1 cellular context compared by ENCODE assay signal in genomic region chr19:46648070-46648960, GRCh38.
TF ChIP-seq lines count a peak whose summit lies in the region.

No MANE protein-coding gene starts in this region.

TF ChIP-seq in WTC11, 78 proteins besides CTCF, POLR2A, EP300 and RAD21 (continued from another document):
- 0 out of 2 replicates have a peak, but pooled peaks have one; percentile 57 for TF ChIP-seq FOXP4 (CRISPR knock-in tag; IDR thresholded peaks at IDR 0.05)
